ENCODE assay signal across 14 cellular contexts in genomic region chr17:43240596-43241352, GRCh38. TPM values are rescaled to one million over a fixed set of nuclear protein-coding genes. Genes with fewer than 3 reads are reported as not detected.
"Had no signal": no experiment of that assay in that cellular context is flagged by ENCODE, and none has a peak within 500 bp of the region (broad histone marks: within the 10 kb centered on the region; RNA-seq: fewer than 3 reads in every experiment).

No MANE protein-coding gene starts in this region.

RNA-seq across cellular contexts. Expression of gene RNU2-1, which starts 7.0 kb away (rescaled TPM):
- total RNA-seq: cardiac muscle cell, cerebellum, liver, osteoblast, stomach, thyroid gland, vagina had no signal
- polyA plus RNA-seq: adrenal gland, aorta, cardiac muscle cell, keratinocyte, mammary epithelial cell, spleen, stomach had no signal

RNA-seq across cellular contexts. Expression of gene CCDC200, which starts 12.4 kb away (rescaled TPM):
- total RNA-seq: adrenal gland, aorta, cerebellum, left cardiac atrium, liver, mammary epithelial cell, mesothelial cell of epicardium, osteoblast, thyroid gland, vagina had no signal
- polyA plus RNA-seq: adrenal gland, aorta, keratinocyte, mammary epithelial cell, stomach had no signal
